In the genomic region with DNA sequence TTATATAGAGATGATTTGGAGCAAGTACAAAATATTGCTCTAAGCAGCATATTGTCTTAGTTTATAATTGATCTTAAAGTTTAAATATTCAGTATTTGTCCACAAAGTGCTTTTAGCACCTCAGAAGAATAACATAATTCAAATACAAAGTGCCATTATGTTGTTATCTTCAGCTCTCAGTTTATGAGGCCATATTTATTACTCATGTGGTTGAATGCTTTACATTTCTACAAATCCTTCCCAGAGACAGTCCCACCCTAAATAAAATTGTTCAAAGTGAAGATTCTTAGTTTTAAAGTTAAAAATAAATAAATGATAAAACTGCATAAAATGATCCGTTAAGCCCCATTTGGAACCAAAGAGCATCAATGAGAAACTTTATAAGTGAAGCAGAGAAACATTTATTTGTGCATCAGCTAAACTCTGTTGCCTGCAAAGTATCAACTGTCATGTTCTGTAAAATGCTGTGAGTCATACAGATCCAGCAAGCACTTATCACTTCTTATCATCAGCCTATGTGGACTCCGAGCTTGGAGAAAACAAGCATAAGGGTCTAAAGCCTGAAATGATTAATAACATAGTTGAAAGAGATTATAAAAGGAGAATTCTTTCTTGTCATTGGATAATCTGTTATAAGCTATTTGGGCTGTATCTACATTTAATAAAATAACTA, we compare ENCODE assay signal across 1 cellular context.
TF ChIP-seq lines count a peak whose summit lies in the region.

No MANE protein-coding gene starts in this region.

TF ChIP-seq in SK-N-SH treated with all-trans-retinoic acid at 6 μM for 48 hours, 23 proteins besides CTCF, POLR2A, EP300 and RAD21 (continued from another document):
- TF ChIP-seq ZNF565 (CRISPR knock-in tag; conservative IDR thresholded peaks at IDR 0.05; ENCODE audit: low read depth): no peak
- TF ChIP-seq, protein P1, sequence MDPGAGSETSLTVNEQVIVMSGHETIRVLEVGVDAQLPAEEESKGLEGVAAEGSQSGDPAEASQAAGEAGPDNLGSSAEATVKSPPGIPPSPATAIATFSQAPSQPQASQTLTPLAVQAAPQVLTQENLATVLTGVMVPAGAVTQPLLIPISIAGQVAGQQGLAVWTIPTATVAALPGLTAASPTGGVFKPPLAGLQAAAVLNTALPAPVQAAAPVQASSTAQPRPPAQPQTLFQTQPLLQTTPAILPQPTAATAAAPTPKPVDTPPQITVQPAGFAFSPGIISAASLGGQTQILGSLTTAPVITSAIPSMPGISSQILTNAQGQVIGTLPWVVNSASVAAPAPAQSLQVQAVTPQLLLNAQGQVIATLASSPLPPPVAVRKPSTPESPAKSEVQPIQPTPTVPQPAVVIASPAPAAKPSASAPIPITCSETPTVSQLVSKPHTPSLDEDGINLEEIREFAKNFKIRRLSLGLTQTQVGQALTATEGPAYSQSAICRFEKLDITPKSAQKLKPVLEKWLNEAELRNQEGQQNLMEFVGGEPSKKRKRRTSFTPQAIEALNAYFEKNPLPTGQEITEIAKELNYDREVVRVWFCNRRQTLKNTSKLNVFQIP (CRISPR knock-in tag; IDR thresholded peaks at IDR 0.05; ENCODE audit: borderline replicate concordance, low read depth): no peak; the same call in 1 of the 2 replicates
- peak; percentile 67; the same call in 1 of the 2 replicates for TF ChIP-seq SNAI2 (CRISPR knock-in tag; IDR thresholded peaks at IDR 0.05)
- no peak for TF ChIP-seq ZC3H10 (CRISPR knock-in tag; IDR thresholded peaks at IDR 0.05)
- TF ChIP-seq BACH2 (CRISPR knock-in tag; IDR thresholded peaks at IDR 0.05; ENCODE audit: borderline replicate concordance): no peak
